In the genomic region with DNA sequence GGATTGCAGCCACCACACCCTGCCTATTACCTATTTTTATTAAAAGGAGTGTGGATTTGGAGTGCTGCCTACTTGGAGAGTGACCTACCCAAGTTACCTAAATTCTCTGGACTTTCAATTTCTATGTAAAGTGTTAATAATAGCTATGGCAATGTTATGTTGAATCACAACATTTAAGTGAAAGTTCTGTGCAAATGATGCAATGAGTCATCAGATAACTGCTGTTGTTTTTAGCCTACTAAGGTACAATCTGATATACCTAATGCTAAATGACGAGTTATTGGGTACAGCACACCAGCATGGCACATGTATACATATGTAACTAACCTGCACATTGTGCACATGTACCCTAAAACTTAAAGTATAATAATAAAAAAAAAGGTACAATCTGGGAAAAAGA, we compare ENCODE assay signal across 8 cellular contexts. TPM values are rescaled to one million over a fixed set of nuclear protein-coding genes. Genes with fewer than 3 reads are reported as not detected.
DNase-seq lines count a peak whose midpoint lies in the region; ATAC-seq and TF ChIP-seq lines count a peak whose summit lies in the region.
"Not testable (repeated sequence)": the region's sequence is repeated elsewhere in the genome, so short reads cannot be mapped to it uniquely, and the experiment has no call there.

No MANE protein-coding gene starts in this region.

- CTCF ChIA-PET in HEK293 (lab: Yijun Ruan, JAX), result interaction anchor here (0.6 to 2.4 kb wide), 15 partner anchors 16 to 438 kb away, joined by 3 to 15 read pairs (median 4); no protein-coding TSS in a partner anchor

- peak overlapping the region; percentile 23 for H3K9ac ChIP-seq in OCI-LY3 (ENCODE audit: low read length)

- POLR2A ChIA-PET in HEK293 (lab: Yijun Ruan, JAX), result interaction anchor here (1.1 kb wide), 1 partner anchor 21 kb away, joined by 3 read pairs; the partner anchor contains the start of genes APLF and FBXO48

- DNase-seq in GM12865 (ENCODE audit: low read depth), result peak; percentile 13
- DNase-seq in brain microvascular endothelial cell, result peak; percentile 29
- DNase-seq in fibroblast of pulmonary artery (ENCODE audit: low read depth), result peak; percentile 52
- peak; percentile 65 for DNase-seq in renal cortical epithelial cell (ENCODE audit: low read depth)

- not testable (repeated sequence) for H3K4me3 ChIP-seq in GM12865 (ENCODE audit: low read depth, low read length); HEK293 (ENCODE audit: low read depth, low read length); brain microvascular endothelial cell (ENCODE audit: low read depth, low read length); fibroblast of pulmonary artery (replicated peaks; ENCODE audit: low read depth, low read length)
- peak overlapping the region; percentile 60; the same call in 1 of the 2 replicates for H3K4me3 ChIP-seq in OCI-LY3 (ENCODE audit: low read length)

- not testable (repeated sequence) for H3K27me3 ChIP-seq in OCI-LY3 (ENCODE audit: low read depth, low read length); brain microvascular endothelial cell (replicated peaks)

- not testable (repeated sequence) for H2AFZ ChIP-seq in OCI-LY3 (ENCODE audit: low read depth, low read length)

- peak overlapping the region; percentile 84 for H3K4me2 ChIP-seq in OCI-LY3 (ENCODE audit: low read length)

- H3K36me3 ChIP-seq in HEK293 (ENCODE audit: control insufficient read depth in 2 of 2, insufficient read depth in 1 of 2, low read length in 2 of 2); OCI-LY3 (replicated peaks; ENCODE audit: low read depth, low read length); brain microvascular endothelial cell (replicated peaks): not testable (repeated sequence)

- not testable (repeated sequence) for H4K20me1 ChIP-seq in OCI-LY3 (ENCODE audit: insufficient read depth, low read length)

- in situ Hi-C loops in brain microvascular endothelial cell (cut with HindIII; ENCODE audit: low pct_ligation_motif_present, low sequenced_read_pairs), result not testable (repeated sequence)

- TF ChIP-seq CTCF in GM12865 (IDR thresholded peaks at IDR 0.05; ENCODE audit: insufficient read depth, low read depth, low read length, missing control alignments); HEK293 (tag by site-specific recombination; IDR thresholded peaks at IDR 0.05); OCI-LY3 (IDR thresholded peaks at IDR 0.05; ENCODE audit: low read depth, low read length); brain microvascular endothelial cell (IDR thresholded peaks at IDR 0.05; ENCODE audit: low read depth, low read length, missing control alignments); fibroblast of pulmonary artery (IDR thresholded peaks at IDR 0.05; ENCODE audit: low read length, missing control alignments): not testable (repeated sequence)

- not testable (repeated sequence) for H3K9me3 ChIP-seq in HEK293 (ENCODE audit: control insufficient read depth, insufficient read depth, low read depth, low read length); OCI-LY3 (ENCODE audit: insufficient read depth, low read length)

- H3K4me1 ChIP-seq in HEK293 (ENCODE audit: control insufficient read depth, insufficient read depth, low read length), result not testable (repeated sequence)
- H3K4me1 ChIP-seq in OCI-LY3 (ENCODE audit: low read length), result peaks cover 26% of the 10 kb centered on the region

- not testable (repeated sequence) for H3K27ac ChIP-seq in HEK293 (ENCODE audit: extremely low read depth, low read depth, low read length); brain microvascular endothelial cell
- H3K27ac ChIP-seq in OCI-LY3 (ENCODE audit: low read length), result peak overlapping the region; percentile 26; the same call in 1 of the 2 replicates

- ATAC-seq in GM19351 (IDR thresholded peaks at IDR 0.05; ENCODE audit: unreplicated experiment), result peak; percentile 77
- ATAC-seq in HG03432 (IDR thresholded peaks at IDR 0.05; ENCODE audit: unreplicated experiment), result peak; percentile 69

- not testable (repeated sequence) for H3K79me2 ChIP-seq in OCI-LY3 (ENCODE audit: low read length)

TF ChIP-seq in HEK293, 187 proteins besides CTCF, POLR2A, EP300 and RAD21:
- 0 out of 2 replicates have a peak, but pooled peaks have one; percentile 11 for TF ChIP-seq PRDM1 (tag by site-specific recombination; IDR thresholded peaks at IDR 0.05)

RNA-seq across cellular contexts. Expression of gene APLF, which starts 21.2 kb away (rescaled TPM):
- 8.5 and 11.8 TPM in 2 replicates for total RNA-seq in renal cortical epithelial cell

RNA-seq across cellular contexts. Expression of gene FBXO48, which starts 21.5 kb away (rescaled TPM):
- total RNA-seq in renal cortical epithelial cell, result 0.17 and 0.75 TPM in 2 replicates

Comparison
In these comparisons a context has a peak if more than half of its experiments do, and no peak if none do; other contexts are left out.
1. DNase-seq: peak in every context shown above with its lines; median percentile 65 in renal cortical epithelial cell; 52 in fibroblast of pulmonary artery; 29 in brain microvascular endothelial cell; 13 in GM12865.